In genomic region chr13:114043421-114044053, GRCh38 we compare ENCODE assay signal across 8 cellular contexts.
DNase-seq lines count a peak whose midpoint lies in the region; ATAC-seq and TF ChIP-seq lines count a peak whose summit lies in the region.

No MANE protein-coding gene starts in this region.

- H3K4me3 ChIP-seq in GM12864 (ENCODE audit: low read depth, low read length) (no peak overlapping the region), ascending aorta (no peak overlapping the region), lower leg skin (ENCODE audit: low read depth, poor library complexity, severe bottlenecking) (no peak overlapping the region)

- H3K9me3 ChIP-seq in ascending aorta, result no peaks in the 10 kb centered on the region

- peaks cover 4 to 5% of the 10 kb centered on the region in 2 donors for H3K36me3 ChIP-seq in ascending aorta

- intact Hi-C loops in ascending aorta (cut with DNase I), result no loop called here
- intact Hi-C loops in lower leg skin (cut with DNase I; ENCODE audit: low total_unique reads), result no loop called here

- no peaks in the 10 kb centered on the region for H3K4me1 ChIP-seq in ascending aorta

- no peak for TF ChIP-seq POLR2A in lower leg skin (IDR thresholded peaks at IDR 0.05)

- H3K27me3 ChIP-seq in ascending aorta, result no peaks in the 10 kb centered on the region

- DNase-seq in GM12864 (ENCODE audit: low read depth), result no peak
- DNase-seq in NAMALWA (ENCODE audit: low spot score), result peak; percentile 73
- DNase-seq in ascending aorta (ENCODE audit: low spot score in 2 of 2), result peak; percentile 55 to 79
- DNase-seq in lower leg skin (ENCODE audit: low spot score in 2 of 2), result peak; percentile 62 to 93
- DNase-seq in GOT3 (lab: John Stamatoyannopoulos, UW), result no peak
- no peak for DNase-seq in activated CD4-positive, alpha-beta T cell treated with anti-CD3 and anti-CD28 coated beads for 48 hours
- DNase-seq in NCI-H446 (lab: John Stamatoyannopoulos, UW), result no peak

- WGBS in lower leg skin, 2 donors, result 74 to 88% methylated on average over 11 to 14 of the region's 37 CpGs

- H3K27ac ChIP-seq in ascending aorta, result no peak overlapping the region

- TF ChIP-seq CTCF in GM12864 (IDR thresholded peaks at IDR 0.05; ENCODE audit: low read depth, low read length, missing control alignments), result peak; percentile 40
- peak in 1 of 3 experiments; percentile 20 for TF ChIP-seq CTCF in ascending aorta (IDR thresholded peaks at IDR 0.05)
- TF ChIP-seq CTCF in lower leg skin (IDR thresholded peaks at IDR 0.05), result no peak

- no peak for ATAC-seq in HG02840 (IDR thresholded peaks at IDR 0.05; ENCODE audit: low FRiP score, unreplicated experiment)

Comparison
In these comparisons a context has a peak if more than half of its experiments do, and no peak if none do; other contexts are left out.
1. DNase-seq: peak in NAMALWA (single experiment), ascending aorta (2 of 2) and lower leg skin (2 of 2); none in GM12864 (single experiment), GOT3 (single experiment), activated CD4-positive, alpha-beta T cell treated with anti-CD3 and anti-CD28 coated beads for 48 hours (single experiment) and NCI-H446 (0 of 2).